ENCODE assay signal across 13 cellular contexts in genomic region chr10:47468731-47469528, GRCh38. TPM values are rescaled to one million over a fixed set of nuclear protein-coding genes. Genes with fewer than 3 reads are reported as not detected.
DNase-seq lines count a peak whose midpoint lies in the region; ATAC-seq, FAIRE-seq and TF ChIP-seq lines count a peak whose summit lies in the region.
"Not testable (repeated sequence)": the region's sequence is repeated elsewhere in the genome, so short reads cannot be mapped to it uniquely, and the experiment has no call there.
"Had no signal": no experiment of that assay in that cellular context is flagged by ENCODE, and none has a peak within 500 bp of the region (broad histone marks: within the 10 kb centered on the region; RNA-seq: fewer than 3 reads in every experiment).

No MANE protein-coding gene starts in this region.

- not testable (repeated sequence) for H3K27ac Mint-ChIP-seq in activated CD8-positive, alpha-beta memory T cell treated with anti-CD3 and anti-CD28 coated beads, Interleukin-2, amount 10 ng/mL, durations not matched to agents 7 days and 5 days

- not testable (repeated sequence) for H3K27me3 Mint-ChIP-seq in activated CD8-positive, alpha-beta memory T cell treated with anti-CD3 and anti-CD28 coated beads, Interleukin-2, amount 10 ng/mL, durations not matched to agents 7 days and 5 days

- DNase-seq in NCI-H1417 (lab: John Stamatoyannopoulos, UW) (peak in 2 of 3 experiments; percentile 16 to 18), NCI-H146 treated with DMSO at 0.1 percent for 48 hours (lab: John Stamatoyannopoulos, UW; ENCODE audit: unreplicated experiment) (peak; percentile 32), mammary epithelial cell (peak; percentile 22), kidney (peak; percentile 65)
- DNase-seq in activated CD8-positive, alpha-beta memory T cell treated with anti-CD3 and anti-CD28 coated beads, Interleukin-2, amount 10 ng/mL, durations not matched to agents 7 days and 5 days: peak; percentile 29
- peak; percentile 15 for DNase-seq in stimulated activated CD8-positive, alpha-beta memory T cell treated with anti-CD3 and anti-CD28 coated beads, Interleukin-4, amount 100 ng/mL, for 48 hours

- not testable (repeated sequence) for H3K27me3 ChIP-seq in mammary epithelial cell (ENCODE audit: insufficient read depth, low read length)

- not testable (repeated sequence) for FAIRE-seq in kidney (lab: Jason Lieb, UNC)

- WGBS in mammary epithelial cell (ENCODE audit: low coverage, missing lambda C conversion rate): 98% methylated on average over 11 of the region's 20 CpGs

- H3K27ac ChIP-seq in HEK293 (ENCODE audit: extremely low read depth, low read depth, low read length); mammary epithelial cell (ENCODE audit: insufficient read depth, low read depth, low read length); kidney (ENCODE audit: low read depth in 2 of 2, low read length in 2 of 2): not testable (repeated sequence)

- not testable (repeated sequence) for H3K9me3 ChIP-seq in HEK293 (ENCODE audit: control insufficient read depth, insufficient read depth, low read depth, low read length); mammary epithelial cell (replicated peaks; ENCODE audit: insufficient read depth, low read length); kidney (ENCODE audit: control insufficient read depth in 1 of 2, low read length in 2 of 2)

- H3K36me3 Mint-ChIP-seq in activated CD8-positive, alpha-beta memory T cell treated with anti-CD3 and anti-CD28 coated beads, Interleukin-2, amount 10 ng/mL, durations not matched to agents 7 days and 5 days: not testable (repeated sequence)

- H3K9ac ChIP-seq in mammary epithelial cell (ENCODE audit: insufficient read depth, low read length); kidney (ENCODE audit: low read length in 2 of 2): not testable (repeated sequence)

- not testable (repeated sequence) for H3K4me2 ChIP-seq in mammary epithelial cell (ENCODE audit: insufficient read depth, low read depth, low read length)

- H3K79me2 ChIP-seq in mammary epithelial cell (ENCODE audit: insufficient read depth, low read length): not testable (repeated sequence)

- not testable (repeated sequence) for BruUV-seq in mammary epithelial cell (replicated peaks; lab: Mats Ljungman, UMichigan)

- dilution Hi-C loops in mammary epithelial cell (cut with HindIII; ENCODE audit: low sequenced_read_pairs): not testable (repeated sequence)

- not testable (repeated sequence) for H2AFZ ChIP-seq in mammary epithelial cell (ENCODE audit: low read depth, low read length)

- CTCF ChIA-PET in HEK293 (lab: Yijun Ruan, JAX); activated CD8-positive, alpha-beta memory T cell treated with anti-CD3 and anti-CD28 coated beads, Interleukin-2, amount 10 ng/mL, durations not matched to agents 7 days and 5 days (lab: Charles Lee); mammary epithelial cell (lab: Charles Lee; ENCODE audit: low non-redundant PET): not testable (repeated sequence)

- not testable (repeated sequence) for H3K9me3 Mint-ChIP-seq in activated CD8-positive, alpha-beta memory T cell treated with anti-CD3 and anti-CD28 coated beads, Interleukin-2, amount 10 ng/mL, durations not matched to agents 7 days and 5 days (ENCODE audit: low read depth)

- not testable (repeated sequence) for H3K4me3 ChIP-seq in HEK293 (ENCODE audit: low read depth, low read length); mammary epithelial cell (replicated peaks in 1 of 3; ENCODE audit: insufficient read depth in 1 of 3, low read depth in 2 of 3, low read length in 3 of 3); kidney (ENCODE audit: low read length in 2 of 2)

- H3K36me3 ChIP-seq in HEK293 (ENCODE audit: control insufficient read depth in 2 of 2, insufficient read depth in 1 of 2, low read length in 2 of 2); mammary epithelial cell (ENCODE audit: insufficient read depth, low read length); kidney (ENCODE audit: control insufficient read depth in 1 of 2, insufficient read depth in 2 of 2, low read length in 2 of 2): not testable (repeated sequence)

- POLR2A ChIA-PET in HEK293 (lab: Yijun Ruan, JAX): not testable (repeated sequence)

- not testable (repeated sequence) for H3K4me1 Mint-ChIP-seq in activated CD8-positive, alpha-beta memory T cell treated with anti-CD3 and anti-CD28 coated beads, Interleukin-2, amount 10 ng/mL, durations not matched to agents 7 days and 5 days

- H3K4me3 Mint-ChIP-seq in activated CD8-positive, alpha-beta memory T cell treated with anti-CD3 and anti-CD28 coated beads, Interleukin-2, amount 10 ng/mL, durations not matched to agents 7 days and 5 days: not testable (repeated sequence)

- intact Hi-C loops in mammary epithelial cell (cut with micrococcal nuclease); kidney (cut with DNase I): not testable (repeated sequence)

- TF ChIP-seq CTCF in HEK293 (tag by site-specific recombination; IDR thresholded peaks at IDR 0.05); mammary epithelial cell (conservative IDR thresholded peaks at IDR 0.05 in 1 of 2, IDR thresholded peaks at IDR 0.05 in 1 of 2; ENCODE audit: extremely low read depth in 1 of 2, insufficient read depth in 1 of 2, low read depth in 1 of 2, low read length in 2 of 2); kidney (IDR thresholded peaks at IDR 0.05; ENCODE audit: borderline replicate concordance, extremely low read depth, insufficient read depth): not testable (repeated sequence)

- not testable (repeated sequence) for H4K20me1 ChIP-seq in mammary epithelial cell (ENCODE audit: insufficient read depth, low read length)

- not testable (repeated sequence) for H3K4me1 ChIP-seq in HEK293 (ENCODE audit: control insufficient read depth, insufficient read depth, low read length); mammary epithelial cell (ENCODE audit: insufficient read depth, low read length); kidney (ENCODE audit: control insufficient read depth in 1 of 2, insufficient read depth in 1 of 2, low read depth in 1 of 2, low read length in 2 of 2)

- not testable (repeated sequence) for ATAC-seq in activated CD8-positive, alpha-beta memory T cell treated with anti-CD3 and anti-CD28 coated beads, Interleukin-2, amount 10 ng/mL, durations not matched to agents 7 days and 5 days

- in situ Hi-C loops in mammary epithelial cell (cut with MboI; ENCODE audit: low sequenced_read_pairs in 2 of 2): not testable (repeated sequence)

TF ChIP-seq in HEK293, 187 proteins besides CTCF, POLR2A, EP300 and RAD21:
- peak; percentile 44 for TF ChIP-seq ZIC2 (tag by site-specific recombination; IDR thresholded peaks at IDR 0.05)

RNA-seq across cellular contexts. Expression of gene ANXA8, which starts 15.0 kb away (rescaled TPM):
- 1 to 10 TPM in 1 of 2 experiments, under 1 TPM in 1; 0.23 to 1.3 TPM for total RNA-seq in activated CD8-positive, alpha-beta memory T cell treated with anti-CD3 and anti-CD28 coated beads, Interleukin-2, amount 10 ng/mL, durations not matched to agents 7 days and 5 days
- total RNA-seq in mammary epithelial cell (100 to 1,000 TPM; 336 to 415 TPM), kidney (0.16 TPM)
- polyA plus RNA-seq in mammary epithelial cell (571 TPM), kidney (ENCODE audit: insufficient read depth, low read depth, low replicate concordance) (not detected)
- polyA minus RNA-seq in mammary epithelial cell: 516 TPM
- total RNA-seq: A673; CD4-positive, alpha-beta T cell; CD8-positive, alpha-beta T cell had no signal

RNA-seq across cellular contexts. Expression of gene FAM25G, which starts 22.6 kb away (rescaled TPM):
- not detected for total RNA-seq in activated CD8-positive, alpha-beta memory T cell treated with anti-CD3 and anti-CD28 coated beads, Interleukin-2, amount 10 ng/mL, durations not matched to agents 7 days and 5 days
- total RNA-seq in mammary epithelial cell (1 to 10 TPM in 1 of 2 donors, not detected in 1; 4.1 TPM), kidney (not detected)
- polyA plus RNA-seq in mammary epithelial cell (1.4 TPM), kidney (ENCODE audit: insufficient read depth, low read depth, low replicate concordance) (not detected)
- not detected for polyA minus RNA-seq in mammary epithelial cell
- total RNA-seq: A673; Caco-2; Calu3; CD4-positive, alpha-beta T cell; CD8-positive, alpha-beta T cell had no signal
- polyA plus RNA-seq: AG04450 had no signal

RNA-seq across cellular contexts. Expression of gene AGAP9, which starts 54.5 kb away (rescaled TPM):
- 1 to 10 TPM; 1.8 to 3.8 TPM for total RNA-seq in activated CD8-positive, alpha-beta memory T cell treated with anti-CD3 and anti-CD28 coated beads, Interleukin-2, amount 10 ng/mL, durations not matched to agents 7 days and 5 days
- 1 to 10 TPM; 1.2 to 8.0 TPM for total RNA-seq in mammary epithelial cell
- polyA plus RNA-seq in mammary epithelial cell: 4.9 TPM
- polyA minus RNA-seq in mammary epithelial cell: 2.9 TPM
- total RNA-seq in kidney: 10.3 TPM
- 9.1 TPM for polyA plus RNA-seq in kidney (ENCODE audit: insufficient read depth, low read depth, low replicate concordance)

Comparison
In these comparisons a context has a peak if more than half of its experiments do, and no peak if none do; other contexts are left out.
1. DNase-seq: peak in every context shown above with its lines; median percentile 65 in kidney; 32 in NCI-H146 treated with DMSO at 0.1 percent for 48 hours; 29 in activated CD8-positive, alpha-beta memory T cell treated with anti-CD3 and anti-CD28 coated beads, Interleukin-2, amount 10 ng/mL, durations not matched to agents 7 days and 5 days; 22 in mammary epithelial cell; 17 in NCI-H1417; 15 in stimulated activated CD8-positive, alpha-beta memory T cell treated with anti-CD3 and anti-CD28 coated beads, Interleukin-4, amount 100 ng/mL, for 48 hours.
2. RNA of gene ANXA8, which starts 15.0 kb away (total RNA-seq): 336 to 415 TPM in mammary epithelial cell; 0.23 to 1.3 TPM in activated CD8-positive, alpha-beta memory T cell treated with anti-CD3 and anti-CD28 coated beads, Interleukin-2, amount 10 ng/mL, durations not matched to agents 7 days and 5 days and 0.16 TPM in kidney (single experiment); every median in the first group is over 100 times any median in the second.